19 cellular contexts compared by ENCODE assay signal in the genomic region with DNA sequence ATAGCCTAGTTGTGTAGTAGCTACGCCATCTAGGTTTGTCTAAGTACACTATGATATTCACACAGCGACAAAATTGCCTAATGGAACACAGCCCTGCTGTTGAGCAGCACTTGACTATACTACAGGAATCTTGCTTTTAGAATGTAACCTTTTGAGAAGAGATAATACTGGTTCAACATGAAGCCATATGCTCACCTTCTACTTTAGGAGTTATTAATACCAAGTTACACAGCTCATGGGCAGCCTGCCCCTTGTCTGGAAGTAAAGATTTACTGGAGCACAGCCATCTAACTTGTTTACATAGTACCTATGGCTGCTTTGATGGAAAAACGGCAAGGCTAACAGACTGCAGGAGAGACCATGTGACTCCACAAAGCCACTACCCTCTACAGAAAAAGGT.
"Had no signal": no experiment of that assay in that cellular context is flagged by ENCODE, and none has a peak within 500 bp of the region (broad histone marks: within the 10 kb centered on the region; RNA-seq: fewer than 3 reads in every experiment).

No MANE protein-coding gene starts in this region.

- H3K27ac ChIP-seq: cardiac muscle cell, gastrocnemius medialis, thoracic aorta, upper lobe of right lung had no signal

- ATAC-seq: activated CD8-positive, alpha-beta memory T cell treated with anti-CD3 and anti-CD28 coated beads, Interleukin-2, amount 10 ng/mL, durations not matched to agents 7 days and 5 days; activated T-helper 17 cell treated with anti-CD3 and anti-CD28 coated beads, Interleukin-2, amount 50 U/mL, for 72 hours; esophagus mucosa; gastrocnemius medialis; stimulated activated naive B cell treated with anti-CD40 and anti-IgM and Interleukin-4, amounts not matched to agents 10 μg/mL and 1 μg/mL and 100 μg/mL, for 72 hours; upper lobe of right lung had no signal

- H3K4me1 ChIP-seq: gastrocnemius medialis, upper lobe of right lung had no signal

- H3K36me3 ChIP-seq: cardiac muscle cell, thoracic aorta had no signal

- H3K27me3 ChIP-seq: cardiac muscle cell, gastrocnemius medialis, upper lobe of right lung had no signal

- H3K4me3 ChIP-seq: cardiac muscle cell, gastrocnemius medialis, thoracic aorta, upper lobe of right lung had no signal

- DNase-seq: activated CD4-positive, alpha-beta memory T cell treated with anti-CD3 and anti-CD28 coated beads, Interleukin-2, amount 10 ng/mL, durations not matched to agents 7 days and 5 days; activated CD4-positive, alpha-beta T cell treated with anti-CD3 and anti-CD28 coated beads for 48 hours; activated CD4-positive, CD25-positive, alpha-beta regulatory T cell; activated CD8-positive, alpha-beta memory T cell treated with anti-CD3 and anti-CD28 coated beads, Interleukin-2, amount 10 ng/mL, durations not matched to agents 7 days and 5 days; activated naive CD4-positive, alpha-beta T cell; activated naive CD8-positive, alpha-beta T cell treated with anti-CD3 and anti-CD28 coated beads for 36 hours; amniotic stem cell; effector CD8-positive, alpha-beta T cell; gastrocnemius medialis; head of caudate nucleus; mammary epithelial cell; midbrain; stimulated activated naive B cell treated with anti-CD40 and anti-IgM and Interleukin-4, amounts not matched to agents 10 μg/mL and 1 μg/mL and 100 μg/mL, for 72 hours; T1000; upper lobe of right lung had no signal

- H3K9me3 ChIP-seq: gastrocnemius medialis, thoracic aorta, upper lobe of right lung had no signal
